ENCODE assay signal across 10 cellular contexts in the genomic region with DNA sequence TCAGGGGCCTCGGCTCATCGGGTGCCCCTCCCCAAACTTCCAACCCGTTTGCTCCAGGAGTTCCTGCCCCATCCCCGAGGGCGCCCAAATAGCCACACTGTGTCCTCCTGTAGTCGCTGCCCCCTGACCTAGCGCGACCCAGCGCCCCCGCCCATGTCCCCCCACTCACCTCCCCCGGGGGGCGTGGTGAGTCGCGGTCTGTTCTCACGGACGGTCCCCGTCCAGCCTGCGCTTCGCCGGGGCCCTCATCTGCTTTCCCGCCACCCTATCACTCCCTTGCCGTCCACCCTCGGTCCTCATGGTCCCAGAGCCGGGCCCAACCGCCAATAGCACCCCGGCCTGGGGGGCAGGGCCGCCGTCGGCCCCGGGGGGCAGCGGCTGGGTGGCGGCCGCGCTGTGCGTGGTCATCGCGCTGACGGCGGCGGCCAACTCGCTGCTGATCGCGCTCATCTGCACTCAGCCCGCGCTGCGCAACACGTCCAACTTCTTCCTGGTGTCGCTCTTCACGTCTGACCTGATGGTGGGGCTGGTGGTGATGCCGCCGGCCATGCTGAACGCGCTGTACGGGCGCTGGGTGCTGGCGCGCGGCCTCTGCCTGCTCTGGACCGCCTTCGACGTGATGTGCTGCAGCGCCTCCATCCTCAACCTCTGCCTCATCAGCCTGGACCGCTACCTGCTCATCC. TPM values are rescaled to one million over a fixed set of nuclear protein-coding genes. Genes with fewer than 3 reads are reported as not detected.
DNase-seq lines count a peak whose midpoint lies in the region; ATAC-seq and TF ChIP-seq lines count a peak whose summit lies in the region.
"Had no signal": no experiment of that assay in that cellular context is flagged by ENCODE, and none has a peak within 500 bp of the region (broad histone marks: within the 10 kb centered on the region; RNA-seq: fewer than 3 reads in every experiment).

No MANE protein-coding gene starts in this region.

- H2AFZ ChIP-seq in H9 (ENCODE audit: low read length) (no peak overlapping the region), mesenchymal stem cell (ENCODE audit: low read depth, low read length) (no peak overlapping the region)

- BruUV-seq in MCF 10A (replicated peaks; lab: Mats Ljungman, UMichigan): no TSS peak

- TF ChIP-seq CTCF in H9 (conservative IDR thresholded peaks at IDR 0.05): no peak; the same call in 2 of the 3 replicates
- TF ChIP-seq CTCF in MCF 10A (IDR thresholded peaks at IDR 0.05; ENCODE audit: unreplicated experiment): no peak

- H3K27ac ChIP-seq in BLaER1 (no peak overlapping the region), H9 (ENCODE audit: insufficient read length, low read depth, low read length) (no peak overlapping the region), mesenchymal stem cell (ENCODE audit: low read length, poor library complexity, severe bottlenecking) (no peak overlapping the region)
- H3K27ac ChIP-seq: tibial nerve had no signal

- H3K56ac ChIP-seq in H9 (ENCODE audit: insufficient read length, low read depth, low read length): no peak overlapping the region

- no peak overlapping the region for H3K14ac ChIP-seq in H9 (ENCODE audit: insufficient read depth, low read length)
- H3K14ac ChIP-seq in mesenchymal stem cell (ENCODE audit: low read length in 2 of 2): no peak overlapping the region

- H3K79me1 ChIP-seq in H9 (ENCODE audit: insufficient read depth, low read depth, low read length, poor library complexity, severe bottlenecking) (no peaks in the 10 kb centered on the region), mesenchymal stem cell (replicated peaks; ENCODE audit: low read length, poor library complexity, severe bottlenecking) (no peaks in the 10 kb centered on the region)

- H2BK120ac ChIP-seq in H9 (ENCODE audit: low read depth, low read length, poor library complexity, severe bottlenecking): no peak overlapping the region
- no peak overlapping the region for H2BK120ac ChIP-seq in mesenchymal stem cell (ENCODE audit: low read depth, low read length)

- no peak overlapping the region for H2AK5ac ChIP-seq in H9 (ENCODE audit: insufficient read length, low read length)
- no peak overlapping the region for H2AK5ac ChIP-seq in mesenchymal stem cell (ENCODE audit: low read length, severe bottlenecking)

- peak overlapping the region; percentile 79 for H3K4me3 ChIP-seq in BLaER1
- peak overlapping the region in 1 of 2 experiments; percentile 33 for H3K4me3 ChIP-seq in mesenchymal stem cell (ENCODE audit: insufficient read depth in 1 of 2, low read depth in 1 of 2, low read length in 2 of 2)

- H3K9me3 Mint-ChIP-seq in H9: no peaks in the 10 kb centered on the region
- no peaks in the 10 kb centered on the region for H3K9me3 Mint-ChIP-seq in MCF 10A (ENCODE audit: unreplicated experiment)

- H3K27ac Mint-ChIP-seq in H9 (no peak overlapping the region), MCF 10A (ENCODE audit: low read depth, unreplicated experiment) (no peak overlapping the region)

- H2BK20ac ChIP-seq in H9 (ENCODE audit: low read depth, low read length, poor library complexity, severe bottlenecking): no peak overlapping the region

- H2BK12ac ChIP-seq in H9 (ENCODE audit: insufficient read length, low read depth, low read length): no peak overlapping the region
- H2BK12ac ChIP-seq in mesenchymal stem cell (ENCODE audit: low read length in 2 of 2): no peak overlapping the region

- no peak overlapping the region for H4K5ac ChIP-seq in H9 (ENCODE audit: insufficient read length, low read depth, low read length)

- no peak overlapping the region; the same call in 1 of the 2 replicates for H3K9ac ChIP-seq in BLaER1
- H3K9ac ChIP-seq in H9 (ENCODE audit: extremely low read depth, insufficient read length, low read length): no peak overlapping the region
- no peak overlapping the region for H3K9ac ChIP-seq in mesenchymal stem cell (ENCODE audit: low read length)

- no peak overlapping the region for H4K8ac ChIP-seq in H9 (replicated peaks; ENCODE audit: insufficient read length, low read depth, low read length)
- H4K8ac ChIP-seq in mesenchymal stem cell (ENCODE audit: low read length): no peak overlapping the region

- H4K91ac ChIP-seq in H9 (ENCODE audit: insufficient read length, low read depth, low read length) (no peak overlapping the region), mesenchymal stem cell (ENCODE audit: low read length) (no peak overlapping the region)

- ATAC-seq in GM19452 (IDR thresholded peaks at IDR 0.05; ENCODE audit: unreplicated experiment): no peak
- no peak for ATAC-seq in HG03039 (IDR thresholded peaks at IDR 0.05; ENCODE audit: unreplicated experiment)

- WGBS in H9 (ENCODE audit: extremely low coverage, insufficient read length, low lambda C conversion rate): no CpG with 5 or more reads among the region's 63 CpGs
- WGBS in mesenchymal stem cell: 13% methylated on average over 63 of the region's 63 CpGs

- DNase-seq in H9 (peak; percentile 75), MCF 10A (ENCODE audit: unreplicated experiment) (no peak), mesenchymal stem cell (no peak), NCI-H1048 (lab: John Stamatoyannopoulos, UW) (no peak), NOMO-1 (lab: John Stamatoyannopoulos, UW; ENCODE audit: unreplicated experiment in 2 of 2) (no peak)
- DNase-seq: stimulated activated CD4-positive, alpha-beta T cell treated with anti-CD3 and anti-CD28 coated beads, Interleukin-4, amount 100 ng/mL, for 1 hour had no signal

- no peaks in the 10 kb centered on the region for H3K79me2 ChIP-seq in H9 (ENCODE audit: insufficient read depth, low read length)

- H3K23ac ChIP-seq in H9 (ENCODE audit: insufficient read length, low read depth, low read length) (no peak overlapping the region), mesenchymal stem cell (ENCODE audit: low read length in 2 of 2) (no peak overlapping the region)

- H3K4me2 ChIP-seq in BLaER1: peak overlapping the region; percentile 98
- peak overlapping the region; percentile 27 for H3K4me2 ChIP-seq in H9 (ENCODE audit: insufficient read depth, insufficient read length, low read length)
- no peak overlapping the region for H3K4me2 ChIP-seq in mesenchymal stem cell (ENCODE audit: low read length, poor library complexity, severe bottlenecking)

- H3K27me3 ChIP-seq in BLaER1 (peaks cover 37% of the 10 kb centered on the region), H9 (ENCODE audit: insufficient read depth, low read length) (peaks cover 18% of the 10 kb centered on the region; the same call in 1 of the 2 replicates), mesenchymal stem cell (ENCODE audit: control insufficient read depth in 1 of 2, insufficient read depth in 1 of 2, low read length in 2 of 2) (peaks cover 70 to 72% of the 10 kb centered on the region in 2 experiments)

- CTCF ChIA-PET in MCF 10A (lab: Yijun Ruan, JAX): no interaction called here

- H3K4me1 ChIP-seq in BLaER1 (peaks cover 7% of the 10 kb centered on the region), H9 (ENCODE audit: insufficient read depth, low read length) (no peaks in the 10 kb centered on the region), mesenchymal stem cell (ENCODE audit: control insufficient read depth, insufficient read depth, low read depth, low read length) (peaks cover 18% of the 10 kb centered on the region)

- H3K4me3 Mint-ChIP-seq in H9 (peak overlapping the region; percentile 63 to 83), MCF 10A (ENCODE audit: unreplicated experiment) (peak overlapping the region; percentile 52)

- H3K4ac ChIP-seq in H9 (ENCODE audit: low read depth, low read length) (no peak overlapping the region), mesenchymal stem cell (ENCODE audit: low read depth in 1 of 2, low read length in 2 of 2) (no peak overlapping the region)

- H3K18ac ChIP-seq in H9 (ENCODE audit: insufficient read length, low read depth, low read length): no peak overlapping the region
- H3K18ac ChIP-seq in mesenchymal stem cell (ENCODE audit: low read depth in 1 of 2, low read length in 2 of 2): no peak overlapping the region

- H3T11ph ChIP-seq in H9 (ENCODE audit: low read length): no peak overlapping the region

- H2BK15ac ChIP-seq in H9 (ENCODE audit: low read depth, low read length) (no peak overlapping the region), mesenchymal stem cell (ENCODE audit: low read depth, poor library complexity, severe bottlenecking) (peak overlapping the region; percentile 38)

- H3K36me3 ChIP-seq in BLaER1 (no peaks in the 10 kb centered on the region), mesenchymal stem cell (ENCODE audit: control insufficient read depth in 1 of 2, insufficient read depth in 2 of 2, low read depth in 1 of 2, low read length in 2 of 2) (peaks cover 0 to 3% of the 10 kb centered on the region in 2 experiments)
- H3K36me3 ChIP-seq: tibial nerve had no signal

- intact Hi-C loops in MCF 10A (cut with micrococcal nuclease): no loop called here

- H3K4me1 Mint-ChIP-seq in H9 (peaks cover 2 to 8% of the 10 kb centered on the region in 2 experiments; a peak in 3 of 4 replicates), MCF 10A (ENCODE audit: insufficient read depth, unreplicated experiment) (no peaks in the 10 kb centered on the region)

- H4K20me1 ChIP-seq in BLaER1 (no peaks in the 10 kb centered on the region), H9 (ENCODE audit: control insufficient read depth, insufficient read depth, insufficient read length) (no peaks in the 10 kb centered on the region)

- H3K23me2 ChIP-seq in H9 (ENCODE audit: insufficient read length, low read depth, low read length, poor library complexity, severe bottlenecking): no peaks in the 10 kb centered on the region

- H3K36me3 Mint-ChIP-seq in H9 (ENCODE audit: insufficient read depth in 1 of 3, low read depth in 3 of 3) (peaks cover 0 to 2% (median 0%) of the 10 kb centered on the region in 3 experiments; a peak in 1 of 7 replicates), MCF 10A (ENCODE audit: insufficient read depth, unreplicated experiment) (no peaks in the 10 kb centered on the region)

- H2BK5ac ChIP-seq in H9 (ENCODE audit: insufficient read length, low read length) (no peak overlapping the region), mesenchymal stem cell (ENCODE audit: low read depth, low read length, poor library complexity, severe bottlenecking) (no peak overlapping the region)

- H3K27me3 Mint-ChIP-seq in H9 (ENCODE audit: low read depth) (peaks cover 88% of the 10 kb centered on the region), MCF 10A (ENCODE audit: insufficient read depth, unreplicated experiment) (peaks cover 50% of the 10 kb centered on the region)

- H3K9me3 ChIP-seq in BLaER1 (no peaks in the 10 kb centered on the region), H9 (ENCODE audit: control insufficient read depth, low read depth, low read length) (no peaks in the 10 kb centered on the region), mesenchymal stem cell (ENCODE audit: control insufficient read depth, low read length) (no peaks in the 10 kb centered on the region)
- H3K9me3 ChIP-seq: tibial nerve had no signal

- POLR2A ChIA-PET in MCF 10A (lab: Yijun Ruan, JAX): no interaction called here

RNA-seq across cellular contexts. Expression of a gene that starts 0.9 kb away (rescaled TPM):
- total RNA-seq in H9 (2021) (0.29 and 0.37 TPM in 2 replicates), MCF 10A (2022) (not detected in 2 replicates)
- polyA plus RNA-seq in mesenchymal stem cell (2013, experiment 1 of 2): not detected
- polyA plus RNA-seq in mesenchymal stem cell (2013, experiment 2 of 2): not detected
- total RNA-seq: tibial nerve had no signal

RNA-seq across cellular contexts. Expression of a gene that starts 21.5 kb away (rescaled TPM):
- total RNA-seq in H9 (2021) (6.1 and 6.4 TPM in 2 replicates), MCF 10A (2022) (70.4 and 73.3 TPM in 2 replicates)
- polyA plus RNA-seq in mesenchymal stem cell (2013, experiment 1 of 2): 59.5 TPM
- polyA plus RNA-seq in mesenchymal stem cell (2013, experiment 2 of 2): 63.3 TPM
